ENCODE assay signal across 1 cellular context in the genomic region with DNA sequence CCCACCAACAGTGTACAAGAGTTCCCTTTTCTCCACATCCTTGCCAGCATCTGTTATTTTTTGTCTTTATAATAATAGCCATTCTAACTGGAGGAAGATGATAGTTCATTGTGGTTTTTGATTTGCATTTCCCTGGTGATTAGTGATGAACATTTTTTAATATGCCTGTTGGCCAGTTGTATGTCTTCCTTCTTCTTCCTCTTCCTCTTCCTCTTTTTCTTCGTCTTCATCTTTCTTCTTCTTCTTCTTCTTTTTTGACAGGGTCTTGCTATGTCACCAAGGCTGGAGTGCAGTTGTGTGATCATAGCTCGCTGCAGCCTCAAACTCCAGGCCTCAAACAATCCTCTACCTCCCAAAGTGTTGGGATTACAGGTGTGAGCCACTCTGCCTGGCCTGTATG.
TF ChIP-seq lines count a peak whose summit lies in the region.

No MANE protein-coding gene starts in this region.

TF ChIP-seq in HEK293, 187 proteins besides CTCF, POLR2A, EP300 and RAD21 (continued from another document):
- TF ChIP-seq, protein P1, sequence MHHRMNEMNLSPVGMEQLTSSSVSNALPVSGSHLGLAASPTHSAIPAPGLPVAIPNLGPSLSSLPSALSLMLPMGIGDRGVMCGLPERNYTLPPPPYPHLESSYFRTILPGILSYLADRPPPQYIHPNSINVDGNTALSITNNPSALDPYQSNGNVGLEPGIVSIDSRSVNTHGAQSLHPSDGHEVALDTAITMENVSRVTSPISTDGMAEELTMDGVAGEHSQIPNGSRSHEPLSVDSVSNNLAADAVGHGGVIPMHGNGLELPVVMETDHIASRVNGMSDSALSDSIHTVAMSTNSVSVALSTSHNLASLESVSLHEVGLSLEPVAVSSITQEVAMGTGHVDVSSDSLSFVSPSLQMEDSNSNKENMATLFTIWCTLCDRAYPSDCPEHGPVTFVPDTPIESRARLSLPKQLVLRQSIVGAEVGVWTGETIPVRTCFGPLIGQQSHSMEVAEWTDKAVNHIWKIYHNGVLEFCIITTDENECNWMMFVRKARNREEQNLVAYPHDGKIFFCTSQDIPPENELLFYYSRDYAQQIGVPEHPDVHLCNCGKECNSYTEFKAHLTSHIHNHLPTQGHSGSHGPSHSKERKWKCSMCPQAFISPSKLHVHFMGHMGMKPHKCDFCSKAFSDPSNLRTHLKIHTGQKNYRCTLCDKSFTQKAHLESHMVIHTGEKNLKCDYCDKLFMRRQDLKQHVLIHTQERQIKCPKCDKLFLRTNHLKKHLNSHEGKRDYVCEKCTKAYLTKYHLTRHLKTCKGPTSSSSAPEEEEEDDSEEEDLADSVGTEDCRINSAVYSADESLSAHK (tag by site-specific recombination; IDR thresholded peaks at IDR 0.05): no peak
